2 cellular contexts compared by ENCODE assay signal in the genomic region with DNA sequence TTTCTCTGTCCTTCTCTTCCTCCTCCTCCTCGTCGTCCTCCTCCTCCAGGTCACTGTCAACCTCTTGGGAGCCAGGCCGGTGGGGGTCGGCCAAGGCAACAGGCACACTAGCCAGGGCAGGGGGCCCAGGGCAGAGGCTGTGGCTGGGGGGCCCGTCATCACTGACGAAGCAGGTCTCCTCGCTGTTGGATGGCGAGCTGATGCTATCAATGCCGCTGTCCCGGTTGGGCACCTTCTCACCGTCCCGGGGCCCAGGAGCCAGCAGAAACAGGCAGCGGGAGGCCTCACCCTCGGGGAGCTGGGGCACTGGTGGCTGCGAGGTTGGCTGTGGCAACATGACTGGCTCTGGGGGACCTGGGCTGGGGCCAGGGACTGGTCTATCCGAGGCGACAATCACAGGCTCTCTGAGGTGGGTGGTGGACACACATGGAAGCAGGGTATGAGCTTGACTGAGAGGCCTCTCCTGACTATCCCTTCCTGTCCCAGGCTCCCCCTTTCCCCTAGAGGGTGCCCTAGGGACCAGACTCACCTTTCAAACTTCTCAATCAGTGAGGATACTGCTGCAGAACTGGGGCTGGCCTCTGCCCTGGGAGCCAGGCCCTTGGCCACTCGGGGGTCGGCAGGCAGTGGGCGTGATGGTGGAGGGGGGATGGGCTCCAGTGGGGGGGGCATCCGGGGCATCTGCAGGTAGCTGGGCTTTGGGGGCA.
TF ChIP-seq lines count a peak whose summit lies in the region.

No MANE protein-coding gene starts in this region.

TF ChIP-seq in endothelial cell of umbilical vein, 7 proteins besides CTCF, POLR2A, EP300 and RAD21:
- TF ChIP-seq POLR2AphosphoS5 (IDR thresholded peaks at IDR 0.05; ENCODE audit: insufficient read depth, low read depth, low read length) (no peak), JUN (IDR thresholded peaks at IDR 0.05; ENCODE audit: borderline replicate concordance, insufficient read depth, insufficient read length, low read depth) (no peak), EZH2 (IDR thresholded peaks at IDR 0.05; ENCODE audit: borderline replicate concordance, low read depth, low read length, severe bottlenecking) (no peak), MYC (IDR thresholded peaks at IDR 0.05; ENCODE audit: low read depth, low read length) (no peak), FOS (IDR thresholded peaks at IDR 0.05; ENCODE audit: borderline replicate concordance, insufficient read depth, low read length) (no peak), GATA2 (IDR thresholded peaks at IDR 0.05; ENCODE audit: insufficient read depth, insufficient read length, low read depth, low read length) (no peak)
- TF ChIP-seq, protein P1, sequence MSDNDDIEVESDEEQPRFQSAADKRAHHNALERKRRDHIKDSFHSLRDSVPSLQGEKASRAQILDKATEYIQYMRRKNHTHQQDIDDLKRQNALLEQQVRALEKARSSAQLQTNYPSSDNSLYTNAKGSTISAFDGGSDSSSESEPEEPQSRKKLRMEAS (IDR thresholded peaks at IDR 0.05; ENCODE audit: insufficient read depth, insufficient read length) = no peak

TF ChIP-seq in HepG2, 621 proteins besides CTCF, POLR2A, EP300 and RAD21:
- no peak for TF ChIP-seq NCOA1 (CRISPR knock-in tag; IDR thresholded peaks at IDR 0.05)
- TF ChIP-seq FOXA1 (IDR thresholded peaks at IDR 0.05) = no peak
- no peak for TF ChIP-seq FOXA1 (CRISPR knock-in tag; IDR thresholded peaks at IDR 0.05)
- TF ChIP-seq HES4 (CRISPR knock-in tag; IDR thresholded peaks at IDR 0.05; ENCODE audit: borderline replicate concordance) = no peak
- TF ChIP-seq, protein P2, sequence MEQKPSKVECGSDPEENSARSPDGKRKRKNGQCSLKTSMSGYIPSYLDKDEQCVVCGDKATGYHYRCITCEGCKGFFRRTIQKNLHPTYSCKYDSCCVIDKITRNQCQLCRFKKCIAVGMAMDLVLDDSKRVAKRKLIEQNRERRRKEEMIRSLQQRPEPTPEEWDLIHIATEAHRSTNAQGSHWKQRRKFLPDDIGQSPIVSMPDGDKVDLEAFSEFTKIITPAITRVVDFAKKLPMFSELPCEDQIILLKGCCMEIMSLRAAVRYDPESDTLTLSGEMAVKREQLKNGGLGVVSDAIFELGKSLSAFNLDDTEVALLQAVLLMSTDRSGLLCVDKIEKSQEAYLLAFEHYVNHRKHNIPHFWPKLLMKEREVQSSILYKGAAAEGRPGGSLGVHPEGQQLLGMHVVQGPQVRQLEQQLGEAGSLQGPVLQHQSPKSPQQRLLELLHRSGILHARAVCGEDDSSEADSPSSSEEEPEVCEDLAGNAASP (CRISPR knock-in tag; IDR thresholded peaks at IDR 0.05; ENCODE audit: borderline replicate concordance) = no peak
- TF ChIP-seq NFATC3 (CRISPR knock-in tag; IDR thresholded peaks at IDR 0.05) = no peak
- TF ChIP-seq, protein P3, sequence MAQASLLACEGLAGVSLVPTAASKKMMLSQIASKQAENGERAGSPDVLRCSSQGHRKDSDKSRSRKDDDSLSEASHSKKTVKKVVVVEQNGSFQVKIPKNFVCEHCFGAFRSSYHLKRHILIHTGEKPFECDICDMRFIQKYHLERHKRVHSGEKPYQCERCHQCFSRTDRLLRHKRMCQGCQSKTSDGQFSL (CRISPR knock-in tag; IDR thresholded peaks at IDR 0.05) = no peak
- TF ChIP-seq KDM5B (CRISPR knock-in tag; IDR thresholded peaks at IDR 0.05; ENCODE audit: borderline replicate concordance) = no peak
- TF ChIP-seq, protein P4, sequence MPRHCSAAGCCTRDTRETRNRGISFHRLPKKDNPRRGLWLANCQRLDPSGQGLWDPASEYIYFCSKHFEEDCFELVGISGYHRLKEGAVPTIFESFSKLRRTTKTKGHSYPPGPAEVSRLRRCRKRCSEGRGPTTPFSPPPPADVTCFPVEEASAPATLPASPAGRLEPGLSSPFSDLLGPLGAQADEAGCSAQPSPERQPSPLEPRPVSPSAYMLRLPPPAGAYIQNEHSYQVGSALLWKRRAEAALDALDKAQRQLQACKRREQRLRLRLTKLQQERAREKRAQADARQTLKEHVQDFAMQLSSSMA (CRISPR knock-in tag; IDR thresholded peaks at IDR 0.05) = no peak
- no peak for TF ChIP-seq KDM4B (CRISPR knock-in tag; IDR thresholded peaks at IDR 0.05)
- no peak for TF ChIP-seq SAFB2 (CRISPR knock-in tag; IDR thresholded peaks at IDR 0.05; ENCODE audit: borderline replicate concordance, low read depth)
- TF ChIP-seq, protein P5, sequence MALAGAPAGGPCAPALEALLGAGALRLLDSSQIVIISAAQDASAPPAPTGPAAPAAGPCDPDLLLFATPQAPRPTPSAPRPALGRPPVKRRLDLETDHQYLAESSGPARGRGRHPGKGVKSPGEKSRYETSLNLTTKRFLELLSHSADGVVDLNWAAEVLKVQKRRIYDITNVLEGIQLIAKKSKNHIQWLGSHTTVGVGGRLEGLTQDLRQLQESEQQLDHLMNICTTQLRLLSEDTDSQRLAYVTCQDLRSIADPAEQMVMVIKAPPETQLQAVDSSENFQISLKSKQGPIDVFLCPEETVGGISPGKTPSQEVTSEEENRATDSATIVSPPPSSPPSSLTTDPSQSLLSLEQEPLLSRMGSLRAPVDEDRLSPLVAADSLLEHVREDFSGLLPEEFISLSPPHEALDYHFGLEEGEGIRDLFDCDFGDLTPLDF (CRISPR knock-in tag; IDR thresholded peaks at IDR 0.05) = no peak
- TF ChIP-seq, protein P6, sequence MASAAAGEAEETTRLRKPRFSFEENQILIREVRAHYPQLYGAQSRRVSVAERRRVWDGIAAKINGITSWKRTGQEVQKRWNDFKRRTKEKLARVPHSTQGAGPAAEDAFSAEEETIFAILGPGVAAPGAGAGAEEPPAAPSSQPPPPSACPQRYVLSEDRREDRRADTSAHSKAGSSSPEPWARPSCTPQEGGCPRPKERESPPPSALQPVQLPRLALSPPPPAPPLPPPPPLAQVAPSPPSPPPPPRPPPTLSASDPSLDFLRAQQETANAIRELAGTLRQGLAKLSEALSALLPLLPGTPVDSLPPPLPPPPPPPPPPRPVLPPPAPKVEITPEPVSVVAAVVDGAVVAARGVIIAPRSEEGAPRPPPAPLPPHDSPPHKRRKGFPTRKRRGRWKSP (CRISPR knock-in tag; IDR thresholded peaks at IDR 0.05) = no peak
- TF ChIP-seq, protein P7, sequence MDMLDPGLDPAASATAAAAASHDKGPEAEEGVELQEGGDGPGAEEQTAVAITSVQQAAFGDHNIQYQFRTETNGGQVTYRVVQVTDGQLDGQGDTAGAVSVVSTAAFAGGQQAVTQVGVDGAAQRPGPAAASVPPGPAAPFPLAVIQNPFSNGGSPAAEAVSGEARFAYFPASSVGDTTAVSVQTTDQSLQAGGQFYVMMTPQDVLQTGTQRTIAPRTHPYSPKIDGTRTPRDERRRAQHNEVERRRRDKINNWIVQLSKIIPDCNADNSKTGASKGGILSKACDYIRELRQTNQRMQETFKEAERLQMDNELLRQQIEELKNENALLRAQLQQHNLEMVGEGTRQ (IDR thresholded peaks at IDR 0.05; ENCODE audit: low read depth, low read length) = no peak
- TF ChIP-seq, protein P7 (CRISPR knock-in tag; IDR thresholded peaks at IDR 0.05; ENCODE audit: borderline replicate concordance) = no peak
- no peak for TF ChIP-seq HNRNPL (IDR thresholded peaks at IDR 0.05; ENCODE audit: low read depth, low read length)
- no peak for TF ChIP-seq RARG (CRISPR knock-in tag; IDR thresholded peaks at IDR 0.05; ENCODE audit: low read depth)
- TF ChIP-seq, protein P8, sequence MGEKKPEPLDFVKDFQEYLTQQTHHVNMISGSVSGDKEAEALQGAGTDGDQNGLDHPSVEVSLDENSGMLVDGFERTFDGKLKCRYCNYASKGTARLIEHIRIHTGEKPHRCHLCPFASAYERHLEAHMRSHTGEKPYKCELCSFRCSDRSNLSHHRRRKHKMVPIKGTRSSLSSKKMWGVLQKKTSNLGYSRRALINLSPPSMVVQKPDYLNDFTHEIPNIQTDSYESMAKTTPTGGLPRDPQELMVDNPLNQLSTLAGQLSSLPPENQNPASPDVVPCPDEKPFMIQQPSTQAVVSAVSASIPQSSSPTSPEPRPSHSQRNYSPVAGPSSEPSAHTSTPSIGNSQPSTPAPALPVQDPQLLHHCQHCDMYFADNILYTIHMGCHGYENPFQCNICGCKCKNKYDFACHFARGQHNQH (CRISPR knock-in tag; IDR thresholded peaks at IDR 0.05) = no peak
- TF ChIP-seq, protein P9, sequence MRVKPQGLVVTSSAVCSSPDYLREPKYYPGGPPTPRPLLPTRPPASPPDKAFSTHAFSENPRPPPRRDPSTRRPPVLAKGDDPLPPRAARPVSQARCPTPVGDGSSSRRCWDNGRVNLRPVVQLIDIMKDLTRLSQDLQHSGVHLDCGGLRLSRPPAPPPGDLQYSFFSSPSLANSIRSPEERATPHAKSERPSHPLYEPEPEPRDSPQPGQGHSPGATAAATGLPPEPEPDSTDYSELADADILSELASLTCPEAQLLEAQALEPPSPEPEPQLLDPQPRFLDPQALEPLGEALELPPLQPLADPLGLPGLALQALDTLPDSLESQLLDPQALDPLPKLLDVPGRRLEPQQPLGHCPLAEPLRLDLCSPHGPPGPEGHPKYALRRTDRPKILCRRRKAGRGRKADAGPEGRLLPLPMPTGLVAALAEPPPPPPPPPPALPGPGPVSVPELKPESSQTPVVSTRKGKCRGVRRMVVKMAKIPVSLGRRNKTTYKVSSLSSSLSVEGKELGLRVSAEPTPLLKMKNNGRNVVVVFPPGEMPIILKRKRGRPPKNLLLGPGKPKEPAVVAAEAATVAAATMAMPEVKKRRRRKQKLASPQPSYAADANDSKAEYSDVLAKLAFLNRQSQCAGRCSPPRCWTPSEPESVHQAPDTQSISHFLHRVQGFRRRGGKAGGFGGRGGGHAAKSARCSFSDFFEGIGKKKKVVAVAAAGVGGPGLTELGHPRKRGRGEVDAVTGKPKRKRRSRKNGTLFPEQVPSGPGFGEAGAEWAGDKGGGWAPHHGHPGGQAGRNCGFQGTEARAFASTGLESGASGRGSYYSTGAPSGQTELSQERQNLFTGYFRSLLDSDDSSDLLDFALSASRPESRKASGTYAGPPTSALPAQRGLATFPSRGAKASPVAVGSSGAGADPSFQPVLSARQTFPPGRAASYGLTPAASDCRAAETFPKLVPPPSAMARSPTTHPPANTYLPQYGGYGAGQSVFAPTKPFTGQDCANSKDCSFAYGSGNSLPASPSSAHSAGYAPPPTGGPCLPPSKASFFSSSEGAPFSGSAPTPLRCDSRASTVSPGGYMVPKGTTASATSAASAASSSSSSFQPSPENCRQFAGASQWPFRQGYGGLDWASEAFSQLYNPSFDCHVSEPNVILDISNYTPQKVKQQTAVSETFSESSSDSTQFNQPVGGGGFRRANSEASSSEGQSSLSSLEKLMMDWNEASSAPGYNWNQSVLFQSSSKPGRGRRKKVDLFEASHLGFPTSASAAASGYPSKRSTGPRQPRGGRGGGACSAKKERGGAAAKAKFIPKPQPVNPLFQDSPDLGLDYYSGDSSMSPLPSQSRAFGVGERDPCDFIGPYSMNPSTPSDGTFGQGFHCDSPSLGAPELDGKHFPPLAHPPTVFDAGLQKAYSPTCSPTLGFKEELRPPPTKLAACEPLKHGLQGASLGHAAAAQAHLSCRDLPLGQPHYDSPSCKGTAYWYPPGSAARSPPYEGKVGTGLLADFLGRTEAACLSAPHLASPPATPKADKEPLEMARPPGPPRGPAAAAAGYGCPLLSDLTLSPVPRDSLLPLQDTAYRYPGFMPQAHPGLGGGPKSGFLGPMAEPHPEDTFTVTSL (CRISPR knock-in tag; IDR thresholded peaks at IDR 0.05; ENCODE audit: borderline replicate concordance) = no peak
- TF ChIP-seq SATB2 (CRISPR knock-in tag; IDR thresholded peaks at IDR 0.05) = no peak
- no peak for TF ChIP-seq ZNF10 (CRISPR knock-in tag; IDR thresholded peaks at IDR 0.05; ENCODE audit: borderline replicate concordance, low read depth)
